ENCODE assay signal across 8 cellular contexts in genomic region chr3:45055411-45056143, GRCh38. TPM values are rescaled to one million over a fixed set of nuclear protein-coding genes. Genes with fewer than 3 reads are reported as not detected.
DNase-seq lines count a peak whose midpoint lies in the region; ATAC-seq and TF ChIP-seq lines count a peak whose summit lies in the region.

No MANE protein-coding gene starts in this region.

- DNase-seq in CD14-positive monocyte (ENCODE audit: low spot score), result no peak
- peak; percentile 84 for DNase-seq in HCEC 1CT
- peak; percentile 21 for DNase-seq in left kidney (ENCODE audit: low read depth, low spot score)
- no peak for DNase-seq in OCI-M2 (lab: John Stamatoyannopoulos, UW; ENCODE audit: unreplicated experiment)
- DNase-seq in HuH-7.5 (ENCODE audit: low spot score), result no peak
- DNase-seq in activated naive CD8-positive, alpha-beta T cell treated with anti-CD3 and anti-CD28 coated beads, Interleukin-2, amount 50 U/mL, for 24 hours, result no peak

- peaks cover 57% of the 10 kb centered on the region for H3K4me1 Mint-ChIP-seq in CD14-positive monocyte
- peaks cover 36% of the 10 kb centered on the region for H3K4me1 Mint-ChIP-seq in activated naive CD8-positive, alpha-beta T cell treated with anti-CD3 and anti-CD28 coated beads, Interleukin-2, amount 50 U/mL, for 24 hours

- peak overlapping the region in 1 of 2 donors; percentile 2 for H3K4me3 Mint-ChIP-seq in CD14-positive monocyte
- H3K4me3 Mint-ChIP-seq in activated naive CD8-positive, alpha-beta T cell treated with anti-CD3 and anti-CD28 coated beads, Interleukin-2, amount 50 U/mL, for 24 hours, result no peak overlapping the region

- no peak for ATAC-seq in GM19035 (IDR thresholded peaks at IDR 0.05; ENCODE audit: unreplicated experiment)
- no peak for ATAC-seq in activated naive CD8-positive, alpha-beta T cell treated with anti-CD3 and anti-CD28 coated beads, Interleukin-2, amount 50 U/mL, for 24 hours

- no peak overlapping the region for H3K27ac ChIP-seq in VCaP

- peaks cover 0 to 2% (median 2%) of the 10 kb centered on the region in 3 donors for H3K27me3 Mint-ChIP-seq in CD14-positive monocyte (ENCODE audit: low read depth in 3 of 3)
- peaks cover 11% of the 10 kb centered on the region for H3K27me3 Mint-ChIP-seq in activated naive CD8-positive, alpha-beta T cell treated with anti-CD3 and anti-CD28 coated beads, Interleukin-2, amount 50 U/mL, for 24 hours

- no peaks in the 10 kb centered on the region for H3K36me3 Mint-ChIP-seq in CD14-positive monocyte
- no peaks in the 10 kb centered on the region for H3K36me3 Mint-ChIP-seq in activated naive CD8-positive, alpha-beta T cell treated with anti-CD3 and anti-CD28 coated beads, Interleukin-2, amount 50 U/mL, for 24 hours (ENCODE audit: low read depth)

- TF ChIP-seq CTCF in CD14-positive monocyte (IDR thresholded peaks at IDR 0.05) (peak; percentile 9), VCaP (conservative IDR thresholded peaks at IDR 0.05) (peak; percentile 23; the same call in 1 of the 2 replicates)

- intact Hi-C loops in CD14-positive monocyte (cut with micrococcal nuclease), result loop anchor here in 1 of 2 donors (5.0 kb wide), 1 partner anchor 67 kb away; no protein-coding TSS in a partner anchor

- H3K9me3 Mint-ChIP-seq in CD14-positive monocyte, result peaks cover 0 to 6% (median 0%) of the 10 kb centered on the region in 7 donors
- no peaks in the 10 kb centered on the region for H3K9me3 Mint-ChIP-seq in activated naive CD8-positive, alpha-beta T cell treated with anti-CD3 and anti-CD28 coated beads, Interleukin-2, amount 50 U/mL, for 24 hours

- H3K27ac Mint-ChIP-seq in CD14-positive monocyte, result peak overlapping the region; percentile 88 to 97 (median 93)
- no peak overlapping the region for H3K27ac Mint-ChIP-seq in activated naive CD8-positive, alpha-beta T cell treated with anti-CD3 and anti-CD28 coated beads, Interleukin-2, amount 50 U/mL, for 24 hours

RNA-seq across cellular contexts. Expression of gene CLEC3B, which starts 29.5 kb away (rescaled TPM):
- 10 to 100 TPM; 14.5 to 22.7 TPM for polyA plus RNA-seq in CD14-positive monocyte

Comparison
In these comparisons a context has a peak if more than half of its experiments do, and no peak if none do; other contexts are left out.
1. DNase-seq: peak in HCEC 1CT (single experiment) and left kidney (single experiment); none in CD14-positive monocyte (single experiment), OCI-M2 (single experiment), HuH-7.5 (single experiment) and activated naive CD8-positive, alpha-beta T cell treated with anti-CD3 and anti-CD28 coated beads, Interleukin-2, amount 50 U/mL, for 24 hours (single experiment).